ENCODE assay signal across 8 cellular contexts in genomic region chr17:1490643-1491405, GRCh38. TPM values are rescaled to one million over a fixed set of nuclear protein-coding genes. Genes with fewer than 3 reads are reported as not detected.
DNase-seq lines count a peak whose midpoint lies in the region; ATAC-seq, FAIRE-seq and TF ChIP-seq lines count a peak whose summit lies in the region.

No MANE protein-coding gene starts in this region.

- POLR2A ChIA-PET in CD8-positive, alpha-beta T cell (lab: Charles Lee): interaction anchor here (1.1 to 1.2 kb wide), 2 partner anchors 26 to 28 kb away, joined by 3 to 5 read pairs; partner anchors contain the start of gene INPP5K
- POLR2A ChIA-PET in GM12878 (lab: Charles Lee): interaction anchor here (1.2 kb wide), 1 partner anchor 16 kb away, joined by 4 read pairs; no protein-coding TSS in a partner anchor

- in situ Hi-C loops in GM12878 (cut with MboI): no loop called here

- peak; percentile 43 for ATAC-seq in CD8-positive, alpha-beta T cell
- ATAC-seq in GM19467 (IDR thresholded peaks at IDR 0.05; ENCODE audit: unreplicated experiment) (peak; percentile 40), T-helper 17 cell (peak; percentile 61), GM12878 (peak; percentile 65), HG02884 (IDR thresholded peaks at IDR 0.05; ENCODE audit: unreplicated experiment) (no peak)

- peak; percentile 84 for TF ChIP-seq POLR2A in GM12878 (IDR thresholded peaks at IDR 0.05; ENCODE audit: low read depth, low read length)

- H3K4me2 ChIP-seq in KMS-11 (peak overlapping the region; percentile 73), GM12878 (ENCODE audit: control insufficient read depth, insufficient read depth) (peak overlapping the region; percentile 70)

- FAIRE-seq in GM12878 (lab: Jason Lieb, UNC): no peak

- peaks cover 28% of the 10 kb centered on the region for H3K4me1 Mint-ChIP-seq in CD8-positive, alpha-beta T cell (ENCODE audit: low read depth)
- H3K4me1 Mint-ChIP-seq in T-helper 17 cell: peaks cover 25% of the 10 kb centered on the region

- peak overlapping the region; percentile 63 for H3K27ac Mint-ChIP-seq in CD8-positive, alpha-beta T cell
- H3K27ac Mint-ChIP-seq in T-helper 17 cell: peak overlapping the region; percentile 79

- no TSS peak for BruUV-seq in GM12878 (replicated peaks; lab: Mats Ljungman, UMichigan)

- peak overlapping the region; percentile 73 for H3K4me3 ChIP-seq in CD8-positive, alpha-beta T cell (ENCODE audit: low read depth, low read length)
- no peak overlapping the region for H3K4me3 ChIP-seq in KMS-11 (IDR thresholded peaks at IDR 0.05; ENCODE audit: insufficient read depth, low read depth, low read length)
- peak overlapping the region; percentile 96 for H3K4me3 ChIP-seq in GM12878
- peak overlapping the region; percentile 58 for H3K4me3 ChIP-seq in iPS-15b (ENCODE audit: low read depth, low read length)
- H3K4me3 ChIP-seq in skeletal muscle tissue (ENCODE audit: low read length in 3 of 3): peak overlapping the region; percentile 72 to 81 (median 73)

- TF ChIP-seq EP300 in GM12878 (IDR thresholded peaks at IDR 0.05; ENCODE audit: borderline replicate concordance in 1 of 2, control insufficient read depth in 1 of 2, low read depth in 2 of 2, low read length in 2 of 2): no peak

- DNase-seq in CD8-positive, alpha-beta T cell: peak in 6 of 7 experiments; percentile 25 to 71 (median 61)
- DNase-seq in T-helper 17 cell (peak; percentile 40 to 62 (median 54)), GM12878 (ENCODE audit: low read depth, low spot score) (no peak)

- TF ChIP-seq RAD21 in GM12878 (IDR thresholded peaks at IDR 0.05; ENCODE audit: insufficient read depth, low read depth, low read length): no peak

- no peak overlapping the region for H3K27ac ChIP-seq in CD8-positive, alpha-beta T cell (ENCODE audit: low read depth, low read length)
- H3K27ac ChIP-seq in KMS-11: no peak overlapping the region
- peak overlapping the region; percentile 35 for H3K27ac ChIP-seq in GM12878 (ENCODE audit: control insufficient read depth, insufficient read depth)
- peak overlapping the region; percentile 75 for H3K27ac ChIP-seq in skeletal muscle tissue (ENCODE audit: low read depth, low read length)

- H4K20me1 ChIP-seq in KMS-11 (ENCODE audit: insufficient read depth) (no peaks in the 10 kb centered on the region), GM12878 (ENCODE audit: control insufficient read depth, insufficient read depth) (no peaks in the 10 kb centered on the region)

- H3K9me3 ChIP-seq in CD8-positive, alpha-beta T cell (ENCODE audit: low read length): no peaks in the 10 kb centered on the region
- H3K9me3 ChIP-seq in T-helper 17 cell (ENCODE audit: control insufficient read depth, low read length, poor library complexity, severe bottlenecking) (no peaks in the 10 kb centered on the region), GM12878 (replicated peaks; ENCODE audit: control insufficient read depth, insufficient read depth, low read length) (no peaks in the 10 kb centered on the region), iPS-15b (ENCODE audit: control insufficient read depth, insufficient read depth, low read length) (no peaks in the 10 kb centered on the region), skeletal muscle tissue (ENCODE audit: control insufficient read depth in 3 of 3, low read length in 3 of 3) (no peaks in the 10 kb centered on the region)

- peak overlapping the region; percentile 46; the same call in 1 of the 2 replicates for H3K9ac ChIP-seq in KMS-11
- peak overlapping the region; percentile 67; the same call in 1 of the 2 replicates for H3K9ac ChIP-seq in GM12878 (ENCODE audit: control insufficient read depth, insufficient read depth, low read length)
- H3K9ac ChIP-seq in iPS-15b (ENCODE audit: low read depth, low read length): no peak overlapping the region
- H3K9ac ChIP-seq in skeletal muscle tissue (ENCODE audit: low read depth in 1 of 3, low read length in 3 of 3): peak overlapping the region; percentile 69 to 81 (median 70)

- H3K79me2 ChIP-seq in KMS-11 (ENCODE audit: insufficient read depth, low read depth) (no peaks in the 10 kb centered on the region), GM12878 (ENCODE audit: control insufficient read depth, insufficient read depth, low read length) (no peaks in the 10 kb centered on the region; the same call in 1 of the 2 replicates)

- H3K36me3 ChIP-seq in CD8-positive, alpha-beta T cell (ENCODE audit: insufficient read depth, low read length): no peaks in the 10 kb centered on the region
- H3K36me3 ChIP-seq in KMS-11 (ENCODE audit: insufficient read depth) (no peaks in the 10 kb centered on the region), GM12878 (ENCODE audit: control insufficient read depth in 2 of 2, insufficient read depth in 2 of 2, low read length in 1 of 2) (0 out of 4 replicates have a peak, but pooled peaks cover 0 to under 1% of the 10 kb centered on the region in 2 experiments), iPS-15b (ENCODE audit: control insufficient read depth, insufficient read depth, low read length) (peaks cover 2% of the 10 kb centered on the region), skeletal muscle tissue (ENCODE audit: control insufficient read depth in 3 of 3, insufficient read depth in 3 of 3, low read length in 3 of 3) (peaks cover 2 to 7% (median 2%) of the 10 kb centered on the region in 3 donors)

- H3K27me3 Mint-ChIP-seq in CD8-positive, alpha-beta T cell (ENCODE audit: low read depth): no peaks in the 10 kb centered on the region
- no peaks in the 10 kb centered on the region for H3K27me3 Mint-ChIP-seq in T-helper 17 cell

- H3K27me3 ChIP-seq in CD8-positive, alpha-beta T cell (ENCODE audit: insufficient read depth, low read length): no peaks in the 10 kb centered on the region
- H3K27me3 ChIP-seq in KMS-11 (ENCODE audit: insufficient read depth, low read depth) (no peaks in the 10 kb centered on the region), GM12878 (replicated peaks in 1 of 2; ENCODE audit: control insufficient read depth in 2 of 2, insufficient read depth in 2 of 2, low read length in 1 of 2) (no peaks in the 10 kb centered on the region), iPS-15b (ENCODE audit: control insufficient read depth, insufficient read depth, low read length) (peaks cover 3% of the 10 kb centered on the region), skeletal muscle tissue (ENCODE audit: control insufficient read depth in 3 of 3, insufficient read depth in 3 of 3, low read length in 3 of 3) (no peaks in the 10 kb centered on the region)

- WGBS in GM12878 (ENCODE audit: insufficient coverage, insufficient replicate concordance, low lambda C conversion rate, missing lambda C conversion rate): under 1% methylated on average over 40 of the region's 47 CpGs

- H3K4me3 Mint-ChIP-seq in CD8-positive, alpha-beta T cell: peak overlapping the region; percentile 78
- H3K4me3 Mint-ChIP-seq in T-helper 17 cell: peak overlapping the region; percentile 87

- H2AFZ ChIP-seq in KMS-11 (ENCODE audit: low read depth) (peak overlapping the region; percentile 49; the same call in 1 of the 2 replicates), GM12878 (ENCODE audit: control insufficient read depth, low read depth, low read length) (peak overlapping the region; percentile 81)

- intact Hi-C loops in CD8-positive, alpha-beta T cell (cut with DNase I, micrococcal nuclease): loop anchor here (1.0 kb wide), 3 partner anchors 25 to 35 kb away; partner anchors contain the start of genes INPP5K (in 2 of the 2) and CRK (in 1 of the 2)
- intact Hi-C loops in GM12878 (cut with micrococcal nuclease; ENCODE audit: unreplicated experiment): no loop called here

- H3K4me1 ChIP-seq in CD8-positive, alpha-beta T cell (ENCODE audit: insufficient read depth, low read length): peaks cover 32% of the 10 kb centered on the region
- H3K4me1 ChIP-seq in KMS-11 (ENCODE audit: low read depth, poor library complexity, severe bottlenecking) (peaks cover 22% of the 10 kb centered on the region), GM12878 (ENCODE audit: control insufficient read depth, insufficient read depth, low read length) (peaks cover 17% of the 10 kb centered on the region), iPS-15b (ENCODE audit: control insufficient read depth, insufficient read depth, low read length) (peaks cover 8% of the 10 kb centered on the region), skeletal muscle tissue (ENCODE audit: control insufficient read depth in 3 of 3, insufficient read depth in 3 of 3, low read length in 3 of 3) (peaks cover 50 to 74% (median 65%) of the 10 kb centered on the region in 3 donors)

- CTCF ChIA-PET in CD8-positive, alpha-beta T cell (lab: Charles Lee): no interaction called here
- CTCF ChIA-PET in GM12878 (lab: Yijun Ruan, JAX): interaction anchor here (0.7 kb wide), 1 partner anchor 32 kb away, joined by 5 read pairs; no protein-coding TSS in a partner anchor

- SMC1A ChIA-PET in GM12878 (lab: Charles Lee; ENCODE audit: uncharacterized antibody, unreplicated experiment): interaction anchor here (1.4 to 3.9 kb wide), 2 partner anchors 16 to 125 kb away, joined by 4 to 20 read pairs; no protein-coding TSS in a partner anchor

- H3K36me3 Mint-ChIP-seq in CD8-positive, alpha-beta T cell: peaks cover 8% of the 10 kb centered on the region
- no peaks in the 10 kb centered on the region for H3K36me3 Mint-ChIP-seq in T-helper 17 cell (ENCODE audit: low read depth)

- no peak for TF ChIP-seq CTCF in CD8-positive, alpha-beta T cell (IDR thresholded peaks at IDR 0.05)
- TF ChIP-seq CTCF in KMS-11 (conservative IDR thresholded peaks at IDR 0.05; ENCODE audit: low read depth, low read length) (no peak), GM12878 (IDR thresholded peaks at IDR 0.05 in 2 of 3, conservative IDR thresholded peaks at IDR 0.05 in 1 of 3; ENCODE audit: control insufficient read depth in 2 of 3, extremely low read depth in 1 of 3, insufficient read depth in 1 of 3, low read depth in 3 of 3, low read length in 3 of 3) (no peak)

- no peaks in the 10 kb centered on the region for H3K9me3 Mint-ChIP-seq in CD8-positive, alpha-beta T cell

- RAD21 ChIA-PET in GM12878 (lab: Charles Lee; ENCODE audit: unreplicated experiment): interaction anchor here (0.5 to 1.3 kb wide), 2 partner anchors 57 to 125 kb away, joined by 3 to 6 read pairs; no protein-coding TSS in a partner anchor

RNA-seq across cellular contexts. Expression of gene MYO1C, which starts 1.7 kb away (rescaled TPM):
- 10 to 100 TPM in 1 of 2 experiments, 1 to 10 TPM in 1; 9.1 to 11.4 TPM for total RNA-seq in CD8-positive, alpha-beta T cell
- total RNA-seq in T-helper 17 cell (10 to 100 TPM; 29.5 to 43.1 TPM), GM12878 (2014; rRNA removed) (32.4 and 40.4 TPM in 2 replicates), GM12878 (2014; rRNA removed; fragmentation: Illumina TruSeq; extraction: Trizol) (23.7 and 26.1 TPM in 2 replicates), GM12878 (2021) (92.0 and 93.4 TPM in 2 replicates), skeletal muscle tissue (69.4 TPM)
- 95.5 and 115 TPM in 2 replicates for total RNA-seq in GM12878 (2013; cell fraction: nucleolus; rRNA removed)
- 59.3 TPM for polyA plus RNA-seq in GM12878 (2011; ENCODE audit: low read depth)
- polyA plus RNA-seq in GM12878 (2011; rRNA removed) (26.0 and 54.0 TPM in 2 replicates), GM12878 (2014; fragmentation: Illumina TruSeq; extraction: Trizol) (26.3 and 39.5 TPM in 2 replicates), GM12878 (2014; fragmentation: Nextera tagmentation; extraction: Ambion mirVana) (1 to 10 TPM; 1.2 to 3.6 TPM), GM12878 (2014; rRNA removed) (51.1 and 59.3 TPM in 2 replicates), GM12878 (2016; fragmentation: Nextera tagmentation; extraction: Ambion mirVana) (10 to 100 TPM; 32.1 to 33.6 TPM)
- polyA plus RNA-seq in GM12878 (2011; cell fraction: cytosol; rRNA removed): 42.2 and 49.6 TPM in 2 replicates
- 105 and 115 TPM in 2 replicates for polyA plus RNA-seq in GM12878 (2011; cell fraction: nucleus; rRNA removed)
- polyA plus RNA-seq in GM12878 (2012): 58.9 and 78.3 TPM in 2 replicates
- 112 and 124 TPM in 2 replicates for polyA minus RNA-seq in GM12878 (2011; rRNA and poly(A)+ RNA removed)
- 23.8 and 35.1 TPM in 2 replicates for polyA minus RNA-seq in GM12878 (2011; cell fraction: cytosol; rRNA and poly(A)+ RNA removed)
- 52.8 and 76.2 TPM in 2 replicates for polyA minus RNA-seq in GM12878 (2011; cell fraction: nucleus; rRNA and poly(A)+ RNA removed)

RNA-seq across cellular contexts. Expression of gene INPP5K, which starts 25.6 kb away (rescaled TPM):
- 100 to 1,000 TPM; 204 to 221 TPM for total RNA-seq in CD8-positive, alpha-beta T cell
- total RNA-seq in T-helper 17 cell: 100 to 1,000 TPM; 172 to 189 TPM
- total RNA-seq in GM12878 (2013; cell fraction: nucleolus; rRNA removed): 15.8 and 18.2 TPM in 2 replicates
- total RNA-seq in GM12878 (2014; rRNA removed): 28.9 and 33.9 TPM in 2 replicates
- 11.1 and 11.7 TPM in 2 replicates for total RNA-seq in GM12878 (2014; rRNA removed; fragmentation: Illumina TruSeq; extraction: Trizol)
- total RNA-seq in GM12878 (2021): 20.5 and 23.1 TPM in 2 replicates
- 20.9 TPM for polyA plus RNA-seq in GM12878 (2011; ENCODE audit: low read depth)
- polyA plus RNA-seq in GM12878 (2011; rRNA removed): 22.4 and 29.0 TPM in 2 replicates
- polyA plus RNA-seq in GM12878 (2011; cell fraction: cytosol; rRNA removed): 25.8 and 27.6 TPM in 2 replicates
- polyA plus RNA-seq in GM12878 (2011; cell fraction: nucleus; rRNA removed): 37.6 and 47.7 TPM in 2 replicates
- polyA plus RNA-seq in GM12878 (2012): 17.1 and 22.6 TPM in 2 replicates
- polyA plus RNA-seq in GM12878 (2014; fragmentation: Illumina TruSeq; extraction: Trizol): 16.3 and 16.4 TPM in 2 replicates
- polyA plus RNA-seq in GM12878 (2014; fragmentation: Nextera tagmentation; extraction: Ambion mirVana): 1 to 10 TPM in 1 of 2 experiments, under 1 TPM in 1; 0.58 to 1.5 TPM
- 38.9 and 41.2 TPM in 2 replicates for polyA plus RNA-seq in GM12878 (2014; rRNA removed)
- polyA plus RNA-seq in GM12878 (2016; fragmentation: Nextera tagmentation; extraction: Ambion mirVana): 10 to 100 TPM; 23.6 to 26.7 TPM
- polyA minus RNA-seq in GM12878 (2011; rRNA and poly(A)+ RNA removed): 34.2 and 37.1 TPM in 2 replicates
- 11.6 and 18.7 TPM in 2 replicates for polyA minus RNA-seq in GM12878 (2011; cell fraction: cytosol; rRNA and poly(A)+ RNA removed)
- polyA minus RNA-seq in GM12878 (2011; cell fraction: nucleus; rRNA and poly(A)+ RNA removed): 16.7 and 31.7 TPM in 2 replicates
- total RNA-seq in skeletal muscle tissue: 23.0 TPM

RNA-seq across cellular contexts. Expression of gene CRK, which starts 34.8 kb away (rescaled TPM):
- total RNA-seq in CD8-positive, alpha-beta T cell: 10 to 100 TPM; 15.4 to 15.9 TPM
- total RNA-seq in T-helper 17 cell (10 to 100 TPM; 14.8 to 17.4 TPM), GM12878 (2014; rRNA removed) (21.2 and 24.0 TPM in 2 replicates), GM12878 (2014; rRNA removed; fragmentation: Illumina TruSeq; extraction: Trizol) (20.6 and 21.3 TPM in 2 replicates), GM12878 (2021) (20.4 and 21.1 TPM in 2 replicates), skeletal muscle tissue (42.8 TPM)
- total RNA-seq in GM12878 (2013; cell fraction: nucleolus; rRNA removed): 23.8 and 24.9 TPM in 2 replicates
- 4.2 TPM for polyA plus RNA-seq in GM12878 (2011; ENCODE audit: low read depth)
- polyA plus RNA-seq in GM12878 (2011; rRNA removed) (23.8 and 26.8 TPM in 2 replicates), GM12878 (2014; fragmentation: Illumina TruSeq; extraction: Trizol) (19.9 and 21.8 TPM in 2 replicates), GM12878 (2014; fragmentation: Nextera tagmentation; extraction: Ambion mirVana) (10 to 100 TPM; 11.1 to 11.3 TPM), GM12878 (2014; rRNA removed) (18.3 and 19.7 TPM in 2 replicates), GM12878 (2016; fragmentation: Nextera tagmentation; extraction: Ambion mirVana) (10 to 100 TPM; 17.7 to 21.7 TPM)
- polyA plus RNA-seq in GM12878 (2011; cell fraction: cytosol; rRNA removed): 14.6 and 15.0 TPM in 2 replicates
- 5.2 and 8.8 TPM in 2 replicates for polyA plus RNA-seq in GM12878 (2011; cell fraction: nucleus; rRNA removed)
- polyA plus RNA-seq in GM12878 (2012): 5.6 and 8.6 TPM in 2 replicates
- polyA minus RNA-seq in GM12878 (2011; rRNA and poly(A)+ RNA removed): 22.0 and 30.1 TPM in 2 replicates
- 7.9 and 8.0 TPM in 2 replicates for polyA minus RNA-seq in GM12878 (2011; cell fraction: cytosol; rRNA and poly(A)+ RNA removed)
- polyA minus RNA-seq in GM12878 (2011; cell fraction: nucleus; rRNA and poly(A)+ RNA removed): 4.1 and 8.1 TPM in 2 replicates

Comparison
In these comparisons a context has a peak if more than half of its experiments do, and no peak if none do; other contexts are left out.
1. H3K27ac ChIP-seq: peak in GM12878 (single experiment) and skeletal muscle tissue (single experiment); none in CD8-positive, alpha-beta T cell (single experiment) and KMS-11 (single experiment).